ENCODE assay signal across 1 cellular context in the genomic region with DNA sequence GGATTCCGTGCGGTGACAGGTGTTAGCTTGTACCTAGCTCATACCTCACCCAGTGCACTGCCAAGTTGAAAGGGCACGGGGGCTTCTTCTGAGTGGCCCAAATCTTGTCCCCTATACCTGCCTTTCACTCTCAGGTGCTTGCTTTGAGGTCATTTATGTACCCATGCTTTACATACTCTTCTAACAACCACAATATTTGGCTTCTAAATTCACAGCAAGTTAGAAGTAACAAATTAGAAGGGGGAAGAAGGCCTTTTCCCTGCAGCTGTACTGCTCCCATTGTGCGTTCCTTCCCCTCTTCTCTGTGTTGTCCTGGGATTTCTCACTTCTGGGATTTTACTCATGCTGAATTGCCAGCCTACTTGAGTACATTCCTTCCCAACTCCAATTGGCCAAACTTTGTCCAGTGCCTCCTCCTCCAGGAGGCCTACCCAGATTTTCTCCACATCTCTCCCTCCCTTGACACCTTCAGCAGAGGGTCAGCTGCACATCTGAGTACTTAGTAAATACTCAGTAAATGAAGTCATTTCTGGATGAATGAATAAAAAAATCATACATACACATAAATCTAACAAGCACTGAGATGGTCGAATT.
TF ChIP-seq lines count a peak whose summit lies in the region.

No MANE protein-coding gene starts in this region.

TF ChIP-seq in K562, 482 proteins besides CTCF, POLR2A, EP300 and RAD21 (continued from another document and continues in another):
- TF ChIP-seq, protein P1, sequence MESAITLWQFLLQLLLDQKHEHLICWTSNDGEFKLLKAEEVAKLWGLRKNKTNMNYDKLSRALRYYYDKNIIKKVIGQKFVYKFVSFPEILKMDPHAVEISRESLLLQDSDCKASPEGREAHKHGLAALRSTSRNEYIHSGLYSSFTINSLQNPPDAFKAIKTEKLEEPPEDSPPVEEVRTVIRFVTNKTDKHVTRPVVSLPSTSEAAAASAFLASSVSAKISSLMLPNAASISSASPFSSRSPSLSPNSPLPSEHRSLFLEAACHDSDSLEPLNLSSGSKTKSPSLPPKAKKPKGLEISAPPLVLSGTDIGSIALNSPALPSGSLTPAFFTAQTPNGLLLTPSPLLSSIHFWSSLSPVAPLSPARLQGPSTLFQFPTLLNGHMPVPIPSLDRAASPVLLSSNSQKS (CRISPR knock-in tag; IDR thresholded peaks at IDR 0.05) = no peak
- TF ChIP-seq, protein P2, sequence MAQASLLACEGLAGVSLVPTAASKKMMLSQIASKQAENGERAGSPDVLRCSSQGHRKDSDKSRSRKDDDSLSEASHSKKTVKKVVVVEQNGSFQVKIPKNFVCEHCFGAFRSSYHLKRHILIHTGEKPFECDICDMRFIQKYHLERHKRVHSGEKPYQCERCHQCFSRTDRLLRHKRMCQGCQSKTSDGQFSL (CRISPR knock-in tag; IDR thresholded peaks at IDR 0.05) = no peak
- TF ChIP-seq, protein P2 (tag; IDR thresholded peaks at IDR 0.05) = no peak
- no peak for TF ChIP-seq ZNF830 (CRISPR knock-in tag; IDR thresholded peaks at IDR 0.05)
- no peak for TF ChIP-seq TOE1 (IDR thresholded peaks at IDR 0.05; ENCODE audit: borderline replicate concordance)
- no peak for TF ChIP-seq TOE1 (CRISPR knock-in tag; IDR thresholded peaks at IDR 0.05; ENCODE audit: borderline replicate concordance, low read depth)
- TF ChIP-seq TAF7 (tag; IDR thresholded peaks at IDR 0.05) = no peak
- TF ChIP-seq ILK (tag; IDR thresholded peaks at IDR 0.05; ENCODE audit: borderline replicate concordance, low read depth) = no peak
- TF ChIP-seq, protein P3, sequence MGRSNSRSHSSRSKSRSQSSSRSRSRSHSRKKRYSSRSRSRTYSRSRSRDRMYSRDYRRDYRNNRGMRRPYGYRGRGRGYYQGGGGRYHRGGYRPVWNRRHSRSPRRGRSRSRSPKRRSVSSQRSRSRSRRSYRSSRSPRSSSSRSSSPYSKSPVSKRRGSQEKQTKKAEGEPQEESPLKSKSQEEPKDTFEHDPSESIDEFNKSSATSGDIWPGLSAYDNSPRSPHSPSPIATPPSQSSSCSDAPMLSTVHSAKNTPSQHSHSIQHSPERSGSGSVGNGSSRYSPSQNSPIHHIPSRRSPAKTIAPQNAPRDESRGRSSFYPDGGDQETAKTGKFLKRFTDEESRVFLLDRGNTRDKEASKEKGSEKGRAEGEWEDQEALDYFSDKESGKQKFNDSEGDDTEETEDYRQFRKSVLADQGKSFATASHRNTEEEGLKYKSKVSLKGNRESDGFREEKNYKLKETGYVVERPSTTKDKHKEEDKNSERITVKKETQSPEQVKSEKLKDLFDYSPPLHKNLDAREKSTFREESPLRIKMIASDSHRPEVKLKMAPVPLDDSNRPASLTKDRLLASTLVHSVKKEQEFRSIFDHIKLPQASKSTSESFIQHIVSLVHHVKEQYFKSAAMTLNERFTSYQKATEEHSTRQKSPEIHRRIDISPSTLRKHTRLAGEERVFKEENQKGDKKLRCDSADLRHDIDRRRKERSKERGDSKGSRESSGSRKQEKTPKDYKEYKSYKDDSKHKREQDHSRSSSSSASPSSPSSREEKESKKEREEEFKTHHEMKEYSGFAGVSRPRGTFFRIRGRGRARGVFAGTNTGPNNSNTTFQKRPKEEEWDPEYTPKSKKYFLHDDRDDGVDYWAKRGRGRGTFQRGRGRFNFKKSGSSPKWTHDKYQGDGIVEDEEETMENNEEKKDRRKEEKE (IDR thresholded peaks at IDR 0.05; ENCODE audit: borderline replicate concordance in 1 of 2, control insufficient read depth in 1 of 2, low read depth in 2 of 2, low read length in 1 of 2) = no peak
- no peak for TF ChIP-seq MYC (IDR thresholded peaks at IDR 0.05; ENCODE audit: low read depth, low read length)
- TF ChIP-seq MYC (CRISPR knock-in tag; IDR thresholded peaks at IDR 0.05; ENCODE audit: borderline replicate concordance, low read depth) = no peak
- no peak for TF ChIP-seq KLF6 (CRISPR knock-in tag; IDR thresholded peaks at IDR 0.05; ENCODE audit: borderline replicate concordance)
- TF ChIP-seq FOXM1 (IDR thresholded peaks at IDR 0.05; ENCODE audit: low read depth) = no peak
- no peak for TF ChIP-seq FOXM1 (CRISPR knock-in tag; IDR thresholded peaks at IDR 0.05; ENCODE audit: low read depth)
- TF ChIP-seq SIX5 (IDR thresholded peaks at IDR 0.05; ENCODE audit: borderline replicate concordance in 1 of 2, insufficient read depth in 1 of 2, low read depth in 1 of 2, low read length in 2 of 2) = no peak
- TF ChIP-seq, protein P4, sequence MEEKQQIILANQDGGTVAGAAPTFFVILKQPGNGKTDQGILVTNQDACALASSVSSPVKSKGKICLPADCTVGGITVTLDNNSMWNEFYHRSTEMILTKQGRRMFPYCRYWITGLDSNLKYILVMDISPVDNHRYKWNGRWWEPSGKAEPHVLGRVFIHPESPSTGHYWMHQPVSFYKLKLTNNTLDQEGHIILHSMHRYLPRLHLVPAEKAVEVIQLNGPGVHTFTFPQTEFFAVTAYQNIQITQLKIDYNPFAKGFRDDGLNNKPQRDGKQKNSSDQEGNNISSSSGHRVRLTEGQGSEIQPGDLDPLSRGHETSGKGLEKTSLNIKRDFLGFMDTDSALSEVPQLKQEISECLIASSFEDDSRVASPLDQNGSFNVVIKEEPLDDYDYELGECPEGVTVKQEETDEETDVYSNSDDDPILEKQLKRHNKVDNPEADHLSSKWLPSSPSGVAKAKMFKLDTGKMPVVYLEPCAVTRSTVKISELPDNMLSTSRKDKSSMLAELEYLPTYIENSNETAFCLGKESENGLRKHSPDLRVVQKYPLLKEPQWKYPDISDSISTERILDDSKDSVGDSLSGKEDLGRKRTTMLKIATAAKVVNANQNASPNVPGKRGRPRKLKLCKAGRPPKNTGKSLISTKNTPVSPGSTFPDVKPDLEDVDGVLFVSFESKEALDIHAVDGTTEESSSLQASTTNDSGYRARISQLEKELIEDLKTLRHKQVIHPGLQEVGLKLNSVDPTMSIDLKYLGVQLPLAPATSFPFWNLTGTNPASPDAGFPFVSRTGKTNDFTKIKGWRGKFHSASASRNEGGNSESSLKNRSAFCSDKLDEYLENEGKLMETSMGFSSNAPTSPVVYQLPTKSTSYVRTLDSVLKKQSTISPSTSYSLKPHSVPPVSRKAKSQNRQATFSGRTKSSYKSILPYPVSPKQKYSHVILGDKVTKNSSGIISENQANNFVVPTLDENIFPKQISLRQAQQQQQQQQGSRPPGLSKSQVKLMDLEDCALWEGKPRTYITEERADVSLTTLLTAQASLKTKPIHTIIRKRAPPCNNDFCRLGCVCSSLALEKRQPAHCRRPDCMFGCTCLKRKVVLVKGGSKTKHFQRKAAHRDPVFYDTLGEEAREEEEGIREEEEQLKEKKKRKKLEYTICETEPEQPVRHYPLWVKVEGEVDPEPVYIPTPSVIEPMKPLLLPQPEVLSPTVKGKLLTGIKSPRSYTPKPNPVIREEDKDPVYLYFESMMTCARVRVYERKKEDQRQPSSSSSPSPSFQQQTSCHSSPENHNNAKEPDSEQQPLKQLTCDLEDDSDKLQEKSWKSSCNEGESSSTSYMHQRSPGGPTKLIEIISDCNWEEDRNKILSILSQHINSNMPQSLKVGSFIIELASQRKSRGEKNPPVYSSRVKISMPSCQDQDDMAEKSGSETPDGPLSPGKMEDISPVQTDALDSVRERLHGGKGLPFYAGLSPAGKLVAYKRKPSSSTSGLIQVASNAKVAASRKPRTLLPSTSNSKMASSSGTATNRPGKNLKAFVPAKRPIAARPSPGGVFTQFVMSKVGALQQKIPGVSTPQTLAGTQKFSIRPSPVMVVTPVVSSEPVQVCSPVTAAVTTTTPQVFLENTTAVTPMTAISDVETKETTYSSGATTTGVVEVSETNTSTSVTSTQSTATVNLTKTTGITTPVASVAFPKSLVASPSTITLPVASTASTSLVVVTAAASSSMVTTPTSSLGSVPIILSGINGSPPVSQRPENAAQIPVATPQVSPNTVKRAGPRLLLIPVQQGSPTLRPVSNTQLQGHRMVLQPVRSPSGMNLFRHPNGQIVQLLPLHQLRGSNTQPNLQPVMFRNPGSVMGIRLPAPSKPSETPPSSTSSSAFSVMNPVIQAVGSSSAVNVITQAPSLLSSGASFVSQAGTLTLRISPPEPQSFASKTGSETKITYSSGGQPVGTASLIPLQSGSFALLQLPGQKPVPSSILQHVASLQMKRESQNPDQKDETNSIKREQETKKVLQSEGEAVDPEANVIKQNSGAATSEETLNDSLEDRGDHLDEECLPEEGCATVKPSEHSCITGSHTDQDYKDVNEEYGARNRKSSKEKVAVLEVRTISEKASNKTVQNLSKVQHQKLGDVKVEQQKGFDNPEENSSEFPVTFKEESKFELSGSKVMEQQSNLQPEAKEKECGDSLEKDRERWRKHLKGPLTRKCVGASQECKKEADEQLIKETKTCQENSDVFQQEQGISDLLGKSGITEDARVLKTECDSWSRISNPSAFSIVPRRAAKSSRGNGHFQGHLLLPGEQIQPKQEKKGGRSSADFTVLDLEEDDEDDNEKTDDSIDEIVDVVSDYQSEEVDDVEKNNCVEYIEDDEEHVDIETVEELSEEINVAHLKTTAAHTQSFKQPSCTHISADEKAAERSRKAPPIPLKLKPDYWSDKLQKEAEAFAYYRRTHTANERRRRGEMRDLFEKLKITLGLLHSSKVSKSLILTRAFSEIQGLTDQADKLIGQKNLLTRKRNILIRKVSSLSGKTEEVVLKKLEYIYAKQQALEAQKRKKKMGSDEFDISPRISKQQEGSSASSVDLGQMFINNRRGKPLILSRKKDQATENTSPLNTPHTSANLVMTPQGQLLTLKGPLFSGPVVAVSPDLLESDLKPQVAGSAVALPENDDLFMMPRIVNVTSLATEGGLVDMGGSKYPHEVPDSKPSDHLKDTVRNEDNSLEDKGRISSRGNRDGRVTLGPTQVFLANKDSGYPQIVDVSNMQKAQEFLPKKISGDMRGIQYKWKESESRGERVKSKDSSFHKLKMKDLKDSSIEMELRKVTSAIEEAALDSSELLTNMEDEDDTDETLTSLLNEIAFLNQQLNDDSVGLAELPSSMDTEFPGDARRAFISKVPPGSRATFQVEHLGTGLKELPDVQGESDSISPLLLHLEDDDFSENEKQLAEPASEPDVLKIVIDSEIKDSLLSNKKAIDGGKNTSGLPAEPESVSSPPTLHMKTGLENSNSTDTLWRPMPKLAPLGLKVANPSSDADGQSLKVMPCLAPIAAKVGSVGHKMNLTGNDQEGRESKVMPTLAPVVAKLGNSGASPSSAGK (IDR thresholded peaks at IDR 0.05) = no peak
- TF ChIP-seq, protein P5, sequence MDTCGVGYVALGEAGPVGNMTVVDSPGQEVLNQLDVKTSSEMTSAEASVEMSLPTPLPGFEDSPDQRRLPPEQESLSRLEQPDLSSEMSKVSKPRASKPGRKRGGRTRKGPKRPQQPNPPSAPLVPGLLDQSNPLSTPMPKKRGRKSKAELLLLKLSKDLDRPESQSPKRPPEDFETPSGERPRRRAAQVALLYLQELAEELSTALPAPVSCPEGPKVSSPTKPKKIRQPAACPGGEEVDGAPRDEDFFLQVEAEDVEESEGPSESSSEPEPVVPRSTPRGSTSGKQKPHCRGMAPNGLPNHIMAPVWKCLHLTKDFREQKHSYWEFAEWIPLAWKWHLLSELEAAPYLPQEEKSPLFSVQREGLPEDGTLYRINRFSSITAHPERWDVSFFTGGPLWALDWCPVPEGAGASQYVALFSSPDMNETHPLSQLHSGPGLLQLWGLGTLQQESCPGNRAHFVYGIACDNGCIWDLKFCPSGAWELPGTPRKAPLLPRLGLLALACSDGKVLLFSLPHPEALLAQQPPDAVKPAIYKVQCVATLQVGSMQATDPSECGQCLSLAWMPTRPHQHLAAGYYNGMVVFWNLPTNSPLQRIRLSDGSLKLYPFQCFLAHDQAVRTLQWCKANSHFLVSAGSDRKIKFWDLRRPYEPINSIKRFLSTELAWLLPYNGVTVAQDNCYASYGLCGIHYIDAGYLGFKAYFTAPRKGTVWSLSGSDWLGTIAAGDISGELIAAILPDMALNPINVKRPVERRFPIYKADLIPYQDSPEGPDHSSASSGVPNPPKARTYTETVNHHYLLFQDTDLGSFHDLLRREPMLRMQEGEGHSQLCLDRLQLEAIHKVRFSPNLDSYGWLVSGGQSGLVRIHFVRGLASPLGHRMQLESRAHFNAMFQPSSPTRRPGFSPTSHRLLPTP (IDR thresholded peaks at IDR 0.05; ENCODE audit: borderline replicate concordance, extremely low read depth, insufficient read length) = peak; percentile 16
- TF ChIP-seq MECOM (CRISPR knock-in tag; IDR thresholded peaks at IDR 0.05) = no peak
- TF ChIP-seq ZNF586 (CRISPR knock-in tag; conservative IDR thresholded peaks at IDR 0.05) = no peak
- TF ChIP-seq PTTG1 (tag; IDR thresholded peaks at IDR 0.05; ENCODE audit: low read depth) = no peak
- TF ChIP-seq, protein P6, sequence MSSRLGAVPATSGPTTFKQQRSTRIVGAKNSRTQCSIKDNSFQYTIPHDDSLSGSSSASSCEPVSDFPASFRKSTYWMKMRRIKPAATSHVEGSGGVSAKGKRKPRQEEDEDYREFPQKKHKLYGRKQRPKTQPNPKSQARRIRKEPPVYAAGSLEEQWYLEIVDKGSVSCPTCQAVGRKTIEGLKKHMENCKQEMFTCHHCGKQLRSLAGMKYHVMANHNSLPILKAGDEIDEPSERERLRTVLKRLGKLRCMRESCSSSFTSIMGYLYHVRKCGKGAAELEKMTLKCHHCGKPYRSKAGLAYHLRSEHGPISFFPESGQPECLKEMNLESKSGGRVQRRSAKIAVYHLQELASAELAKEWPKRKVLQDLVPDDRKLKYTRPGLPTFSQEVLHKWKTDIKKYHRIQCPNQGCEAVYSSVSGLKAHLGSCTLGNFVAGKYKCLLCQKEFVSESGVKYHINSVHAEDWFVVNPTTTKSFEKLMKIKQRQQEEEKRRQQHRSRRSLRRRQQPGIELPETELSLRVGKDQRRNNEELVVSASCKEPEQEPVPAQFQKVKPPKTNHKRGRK (tag; IDR thresholded peaks at IDR 0.05) = 0 out of 2 replicates have a peak, but pooled peaks have one; percentile 16
- TF ChIP-seq, protein P7, sequence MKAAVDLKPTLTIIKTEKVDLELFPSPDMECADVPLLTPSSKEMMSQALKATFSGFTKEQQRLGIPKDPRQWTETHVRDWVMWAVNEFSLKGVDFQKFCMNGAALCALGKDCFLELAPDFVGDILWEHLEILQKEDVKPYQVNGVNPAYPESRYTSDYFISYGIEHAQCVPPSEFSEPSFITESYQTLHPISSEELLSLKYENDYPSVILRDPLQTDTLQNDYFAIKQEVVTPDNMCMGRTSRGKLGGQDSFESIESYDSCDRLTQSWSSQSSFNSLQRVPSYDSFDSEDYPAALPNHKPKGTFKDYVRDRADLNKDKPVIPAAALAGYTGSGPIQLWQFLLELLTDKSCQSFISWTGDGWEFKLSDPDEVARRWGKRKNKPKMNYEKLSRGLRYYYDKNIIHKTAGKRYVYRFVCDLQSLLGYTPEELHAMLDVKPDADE (conservative IDR thresholded peaks at IDR 0.05; ENCODE audit: control insufficient read depth, low read depth, low read length) = no peak
- no peak for TF ChIP-seq DMBX1 (CRISPR knock-in tag; IDR thresholded peaks at IDR 0.05; ENCODE audit: borderline replicate concordance)
- TF ChIP-seq SMARCA5 (IDR thresholded peaks at IDR 0.05) = peak; percentile 42; the same call in 1 of the 2 replicates
- TF ChIP-seq ERF (CRISPR knock-in tag; IDR thresholded peaks at IDR 0.05) = no peak
- TF ChIP-seq ZNF282 (CRISPR knock-in tag; IDR thresholded peaks at IDR 0.05) = no peak
- no peak for TF ChIP-seq ZNF717 (CRISPR knock-in tag; IDR thresholded peaks at IDR 0.05)
- no peak for TF ChIP-seq NONO (IDR thresholded peaks at IDR 0.05; ENCODE audit: low read depth in 2 of 2, low read length in 1 of 2)
- TF ChIP-seq SMARCE1 (IDR thresholded peaks at IDR 0.05) = no peak
